Comparison of ENCODE assay signal across 21 cellular contexts in genomic region chr14:43356984-43357545, GRCh38.
DNase-seq lines count a peak whose midpoint lies in the region; ATAC-seq, FAIRE-seq and TF ChIP-seq lines count a peak whose summit lies in the region.
"Had no signal": no experiment of that assay in that cellular context is flagged by ENCODE, and none has a peak within 500 bp of the region (broad histone marks: within the 10 kb centered on the region; RNA-seq: fewer than 3 reads in every experiment).

No MANE protein-coding gene starts in this region.

- no peaks in the 10 kb centered on the region for H3K36me3 ChIP-seq in pancreas
- no peaks in the 10 kb centered on the region for H3K36me3 ChIP-seq in tibial nerve
- H3K36me3 ChIP-seq: BLaER1 treated with 17β-estradiol and CSF1 and Interleukin-3, amounts not matched to agents 10 nM and 100 nM had no signal

- H3K4me3 ChIP-seq in pancreas, result no peak overlapping the region
- H3K4me3 ChIP-seq in tibial nerve, result no peak overlapping the region
- H3K4me3 ChIP-seq: BLaER1 treated with 17β-estradiol and CSF1 and Interleukin-3, amounts not matched to agents 10 nM and 100 nM; GM23248; K562 had no signal

- intact Hi-C loops in pancreas (cut with DNase I), result no loop called here

- H3K9me3 ChIP-seq in pancreas, result no peaks in the 10 kb centered on the region
- no peaks in the 10 kb centered on the region for H3K9me3 ChIP-seq in tibial nerve
- H3K9me3 ChIP-seq: SK-N-SH had no signal

- FAIRE-seq in pancreas (lab: Jason Lieb, UNC), result no peak
- FAIRE-seq: K562 had no signal

- TF ChIP-seq POLR2A in tibial nerve (IDR thresholded peaks at IDR 0.05), result no peak

- ATAC-seq in pancreas, result peak; percentile 65 to 83 (median 76)
- ATAC-seq: CD8-positive, alpha-beta T cell; K562; T-cell had no signal

- H3K27me3 ChIP-seq in pancreas (no peaks in the 10 kb centered on the region), tibial nerve (no peaks in the 10 kb centered on the region)
- H3K27me3 ChIP-seq: BLaER1 treated with 17β-estradiol and CSF1 and Interleukin-3, amounts not matched to agents 10 nM and 100 nM had no signal

- DNase-seq in NCI-H345 (lab: John Stamatoyannopoulos, UW), result peak; percentile 13
- DNase-seq in NCI-H345 treated with DMSO at 0.1 percent for 48 hours (lab: John Stamatoyannopoulos, UW; ENCODE audit: unreplicated experiment), result no peak
- DNase-seq in NCI-H2029 treated with DMSO at 0.1 percent for 48 hours (lab: John Stamatoyannopoulos, UW), result peak; percentile 13
- peak; percentile 31 for DNase-seq in NCI-H774 (lab: John Stamatoyannopoulos, UW)
- no peak for DNase-seq in pancreas
- DNase-seq in cerebellar nuclear complex (lab: John Stamatoyannopoulos, UW), result no peak
- DNase-seq in tibial nerve (ENCODE audit: low spot score in 2 of 2), result no peak
- DNase-seq: Calu3; CD8-positive, alpha-beta T cell; GDM1; GM23248; NCI-H1417 treated with DMSO at 0.1 percent for 48 hours; NCI-H2081; NCI-H226; NCI-H526; RPMI8226; SHP77 treated with DMSO at 0.1 percent for 48 hours; SK-N-SH; T-cell had no signal

- H3K4me1 ChIP-seq in pancreas (peaks cover 4 to 25% (median 19%) of the 10 kb centered on the region in 3 donors), tibial nerve (no peaks in the 10 kb centered on the region)
- H3K4me1 ChIP-seq: BLaER1 treated with 17β-estradiol and CSF1 and Interleukin-3, amounts not matched to agents 10 nM and 100 nM had no signal

- no peak for TF ChIP-seq EP300 in tibial nerve (IDR thresholded peaks at IDR 0.05)

- peak overlapping the region in 1 of 4 donors; percentile 46 for H3K27ac ChIP-seq in pancreas
- no peak overlapping the region for H3K27ac ChIP-seq in tibial nerve
- H3K27ac ChIP-seq: BLaER1 treated with 17β-estradiol and CSF1 and Interleukin-3, amounts not matched to agents 10 nM and 100 nM; GM23248 had no signal

- TF ChIP-seq CTCF in pancreas (IDR thresholded peaks at IDR 0.05) (no peak), tibial nerve (IDR thresholded peaks at IDR 0.05) (no peak)

Comparison
In these comparisons a context has a peak if more than half of its experiments do, and no peak if none do; other contexts are left out.
1. DNase-seq: peak in NCI-H345 (single experiment), NCI-H2029 treated with DMSO at 0.1 percent for 48 hours (single experiment) and NCI-H774 (single experiment); none in NCI-H345 treated with DMSO at 0.1 percent for 48 hours (single experiment), pancreas (0 of 6), cerebellar nuclear complex (0 of 2) and tibial nerve (0 of 2).